Comparison of ENCODE assay signal across 8 cellular contexts in genomic region chr1:59947047-59947938, GRCh38. TPM values are rescaled to one million over a fixed set of nuclear protein-coding genes. Genes with fewer than 3 reads are reported as not detected.
DNase-seq lines count a peak whose midpoint lies in the region; ATAC-seq and TF ChIP-seq lines count a peak whose summit lies in the region.

No MANE protein-coding gene starts in this region.

- peak; percentile 95 for TF ChIP-seq CTCF in A673 (conservative IDR thresholded peaks at IDR 0.05; ENCODE audit: low read depth, low read length)
- peak; percentile 92 for TF ChIP-seq CTCF in GM12875 (IDR thresholded peaks at IDR 0.05; ENCODE audit: borderline replicate concordance, insufficient read depth, low read depth, low read length)

- in situ Hi-C loops in T47D (cut with HindIII; ENCODE audit: low pct_unique_long_range_greater_than_20kb, low sequenced_read_pairs): no loop called here

- intact Hi-C loops in A673 (cut with micrococcal nuclease; ENCODE audit: unreplicated experiment): loop anchor here (1.0 to 10.0 kb wide), 3 partner anchors 44 to 1212 kb away; no protein-coding TSS in a partner anchor

- CTCF ChIA-PET in A673 (lab: Charles Lee): interaction anchor here (0.5 to 2.0 kb wide), 13 partner anchors 20 to 1906 kb away, joined by 3 to 48 read pairs (median 4); no protein-coding TSS in a partner anchor

- no peaks in the 10 kb centered on the region for H3K36me3 ChIP-seq in A673 (ENCODE audit: insufficient read depth, low read length, poor library complexity, severe bottlenecking)

- H3K4me3 ChIP-seq in A673 (ENCODE audit: low read depth, low read length, poor library complexity, severe bottlenecking) (no peak overlapping the region), GM12875 (ENCODE audit: low read depth, low read length) (no peak overlapping the region)

- POLR2A ChIA-PET in A673 (lab: Charles Lee; ENCODE audit: low non-redundant PET): no interaction called here

- DNase-seq in A673 (ENCODE audit: low spot score) (peak; percentile 86), NCI-H1048 (lab: John Stamatoyannopoulos, UW) (peak; percentile 42), T-helper 1 cell (peak in 4 of 5 donors; percentile 16 to 48 (median 26)), T47D (ENCODE audit: low read depth in 1 of 2, low spot score in 1 of 2) (peak; percentile 28 to 70), inferior parietal cortex (ENCODE audit: extremely low spot score) (peak; percentile 85)
- peak; percentile 11 to 43 for DNase-seq in stimulated activated CD4-positive, alpha-beta T cell treated with anti-CD3 and anti-CD28 coated beads, Interleukin-1b, Interleukin-23, amount 100 ng/mL, for 4 hours (ENCODE audit: low read depth in 2 of 2)

- no peak overlapping the region for H3K27ac ChIP-seq in A673 (ENCODE audit: low read depth, low read length, poor library complexity, severe bottlenecking)

- BruUV-seq in A673 (replicated peaks; lab: Mats Ljungman, UMichigan): no TSS peak

- peaks cover 5% of the 10 kb centered on the region for H3K4me1 ChIP-seq in A673 (ENCODE audit: insufficient read depth, low read length, poor library complexity, severe bottlenecking)

- no peaks in the 10 kb centered on the region for H3K9me3 ChIP-seq in A673 (ENCODE audit: low read depth, low read length, poor library complexity, severe bottlenecking)

- peak; percentile 87 for ATAC-seq in HG02623 (IDR thresholded peaks at IDR 0.05; ENCODE audit: unreplicated experiment)

- no peaks in the 10 kb centered on the region for H3K27me3 ChIP-seq in A673 (replicated peaks; ENCODE audit: insufficient read depth, low read depth, low read length, poor library complexity)

RNA-seq across cellular contexts. Expression of gene CYP2J2, which starts 20.7 kb away (rescaled TPM):
- 1.8 and 1.9 TPM in 2 replicates for total RNA-seq in A673 (2021)

Comparison
In these comparisons a context has a peak if more than half of its experiments do, and no peak if none do; other contexts are left out.
1. DNase-seq: peak in every context shown above with its lines; median percentile 86 in A673; 85 in inferior parietal cortex; 49 in T47D; 42 in NCI-H1048; 27 in stimulated activated CD4-positive, alpha-beta T cell treated with anti-CD3 and anti-CD28 coated beads, Interleukin-1b, Interleukin-23, amount 100 ng/mL, for 4 hours; 26 in T-helper 1 cell.